ENCODE assay signal across 33 cellular contexts in the genomic region with DNA sequence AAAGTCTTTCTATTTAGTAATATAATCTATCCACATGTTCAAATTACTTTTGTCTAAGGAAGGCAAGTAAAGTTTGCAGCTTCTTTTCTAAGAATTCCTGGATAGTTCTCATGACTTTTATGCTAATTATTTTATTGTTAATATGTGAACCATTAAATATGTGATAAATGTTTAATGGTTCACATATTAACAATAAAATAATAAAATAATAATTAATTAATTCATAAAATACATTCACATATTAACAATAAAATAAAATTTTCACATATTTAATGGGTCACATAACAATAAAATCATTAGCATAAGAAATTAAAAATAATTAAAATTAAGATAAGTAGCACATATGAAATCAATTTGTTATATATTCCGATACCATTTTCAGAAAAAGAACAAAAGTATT.
"Had no signal": no experiment of that assay in that cellular context is flagged by ENCODE, and none has a peak within 500 bp of the region (broad histone marks: within the 10 kb centered on the region; RNA-seq: fewer than 3 reads in every experiment).

No MANE protein-coding gene starts in this region.

- H3K9me3 ChIP-seq: body of pancreas, esophagus muscularis mucosa, gastroesophageal sphincter had no signal

- H3K27ac ChIP-seq: body of pancreas, coronary artery, dorsolateral prefrontal cortex, esophagus muscularis mucosa, foreskin keratinocyte, gastroesophageal sphincter, heart right ventricle, hepatocyte, VCaP had no signal

- H3K4me1 Mint-ChIP-seq: activated B cell treated with CpG ODN at 0.5 μM for 24 hours; activated CD4-positive, alpha-beta memory T cell treated with anti-CD3 and anti-CD28 coated beads, Interleukin-2, amount 10 ng/mL, durations not matched to agents 7 days and 5 days; activated CD4-positive, alpha-beta T cell treated with anti-CD3 and anti-CD28 coated beads for 36 hours; activated CD4-positive, alpha-beta T cell treated with anti-CD3 and anti-CD28 coated beads, Interleukin-2, amount 10 ng/mL, durations not matched to agents 7 days and 5 days; activated naive CD4-positive, alpha-beta T cell treated with anti-CD3 and anti-CD28 coated beads, Interleukin-2, amount 10 ng/mL, durations not matched to agents 7 days and 5 days; activated naive CD8-positive, alpha-beta T cell treated with anti-CD3 and anti-CD28 coated beads, Interleukin-2, amount 10 ng/mL, durations not matched to agents 7 days and 5 days; endodermal cell had no signal

- ATAC-seq: activated CD4-positive, alpha-beta T cell treated with anti-CD3 and anti-CD28 coated beads for 36 hours; activated CD4-positive, CD25-positive, alpha-beta regulatory T cell treated with anti-CD3 and anti-CD28 coated beads, Interleukin-2, amount 50 U/mL, for 24 hours; activated naive CD4-positive, alpha-beta T cell treated with anti-CD3 and anti-CD28 coated beads, Interleukin-2, amount 50 U/mL, for 72 hours; activated T-cell treated with anti-CD3 and anti-CD28 coated beads, Interleukin-2, amount 50 U/mL, for 72 hours; body of pancreas; foreskin keratinocyte; gastroesophageal sphincter; heart right ventricle had no signal

- H3K9me3 Mint-ChIP-seq: activated B cell treated with CpG ODN at 0.5 μM for 24 hours; activated CD4-positive, alpha-beta T cell treated with anti-CD3 and anti-CD28 coated beads, Interleukin-2, amount 10 ng/mL, durations not matched to agents 7 days and 5 days; activated T-cell treated with anti-CD3 and anti-CD28 coated beads, Interleukin-2, amount 50 U/mL, for 72 hours; dendritic cell treated with granulocyte-macrophage colony-stimulating factor and Interleukin-4, amounts not matched to agents 40 ng/mL and 50 ng/mL, for 4 days; endodermal cell had no signal

- H3K36me3 ChIP-seq: esophagus muscularis mucosa, gastroesophageal sphincter, heart right ventricle had no signal

- H3K27ac Mint-ChIP-seq: activated B cell treated with CpG ODN at 0.5 μM for 24 hours; activated CD4-positive, alpha-beta memory T cell treated with anti-CD3 and anti-CD28 coated beads, Interleukin-2, amount 10 ng/mL, durations not matched to agents 7 days and 5 days; activated CD4-positive, alpha-beta T cell treated with anti-CD3 and anti-CD28 coated beads for 36 hours; activated CD4-positive, alpha-beta T cell treated with anti-CD3 and anti-CD28 coated beads, Interleukin-2, amount 10 ng/mL, durations not matched to agents 7 days and 5 days; activated naive CD4-positive, alpha-beta T cell treated with anti-CD3 and anti-CD28 coated beads, Interleukin-2, amount 10 ng/mL, durations not matched to agents 7 days and 5 days; activated naive CD4-positive, alpha-beta T cell treated with anti-CD3 and anti-CD28 coated beads, Interleukin-2, amount 50 U/mL, for 72 hours; activated naive CD8-positive, alpha-beta T cell treated with anti-CD3 and anti-CD28 coated beads, Interleukin-2, amount 10 ng/mL, durations not matched to agents 7 days and 5 days; activated T-cell treated with anti-CD3 and anti-CD28 coated beads, Interleukin-2, amount 50 U/mL, for 24 hours; activated T-cell treated with anti-CD3 and anti-CD28 coated beads, Interleukin-2, amount 50 U/mL, for 72 hours; dendritic cell treated with granulocyte-macrophage colony-stimulating factor and Interleukin-4, amounts not matched to agents 40 ng/mL and 50 ng/mL, for 4 days; endodermal cell had no signal

- DNase-seq: activated B cell treated with CpG ODN at 0.5 μM for 24 hours; activated CD4-positive, alpha-beta memory T cell treated with anti-CD3 and anti-CD28 coated beads, Interleukin-2, amount 10 ng/mL, durations not matched to agents 7 days and 5 days; activated CD4-positive, alpha-beta T cell treated with anti-CD3 and anti-CD28 coated beads for 36 hours; activated CD4-positive, alpha-beta T cell treated with anti-CD3 and anti-CD28 coated beads, Interleukin-2, amount 10 ng/mL, durations not matched to agents 7 days and 5 days; activated CD4-positive, alpha-beta T cell treated with anti-CD3 and anti-CD28 coated beads, Interleukin-2, amount 50 U/mL, for 4 hours; activated CD8-positive, alpha-beta memory T cell treated with anti-CD3 and anti-CD28 coated beads, Interleukin-2, amount 50 U/mL, for 48 hours; activated gamma-delta T cell; activated naive CD4-positive, alpha-beta T cell; activated naive CD4-positive, alpha-beta T cell treated with anti-CD3 and anti-CD28 coated beads, Interleukin-2, amount 10 ng/mL, durations not matched to agents 7 days and 5 days; activated naive CD8-positive, alpha-beta T cell treated with anti-CD3 and anti-CD28 coated beads, Interleukin-2, amount 10 ng/mL, durations not matched to agents 7 days and 5 days; activated T-cell treated with anti-CD3 and anti-CD28 coated beads for 4 hours; activated T-cell treated with anti-CD3 and anti-CD28 coated beads, Interleukin-2, amount 50 U/mL, for 24 hours; activated T-cell treated with anti-CD3 and anti-CD28 coated beads, Interleukin-2, amount 50 U/mL, for 72 hours; amniotic stem cell; aorta; body of pancreas; central memory CD4-positive, alpha-beta T cell; cerebellar nuclear complex; dorsolateral prefrontal cortex; effector memory CD4-positive, alpha-beta T cell; endodermal cell; erythroblast; foreskin keratinocyte; heart right ventricle; T-helper 2 cell had no signal

- H3K4me3 ChIP-seq: body of pancreas, coronary artery, dorsolateral prefrontal cortex, esophagus muscularis mucosa, gastroesophageal sphincter, heart right ventricle, hepatocyte had no signal

- H3K4me1 ChIP-seq: body of pancreas, esophagus muscularis mucosa, foreskin keratinocyte, gastroesophageal sphincter, heart right ventricle had no signal

- H3K4me3 Mint-ChIP-seq: activated B cell treated with CpG ODN at 0.5 μM for 24 hours; activated CD4-positive, alpha-beta memory T cell treated with anti-CD3 and anti-CD28 coated beads, Interleukin-2, amount 10 ng/mL, durations not matched to agents 7 days and 5 days; activated CD4-positive, alpha-beta T cell treated with anti-CD3 and anti-CD28 coated beads for 36 hours; activated CD4-positive, alpha-beta T cell treated with anti-CD3 and anti-CD28 coated beads, Interleukin-2, amount 10 ng/mL, durations not matched to agents 7 days and 5 days; activated naive CD4-positive, alpha-beta T cell treated with anti-CD3 and anti-CD28 coated beads, Interleukin-2, amount 10 ng/mL, durations not matched to agents 7 days and 5 days; activated naive CD8-positive, alpha-beta T cell treated with anti-CD3 and anti-CD28 coated beads, Interleukin-2, amount 10 ng/mL, durations not matched to agents 7 days and 5 days; activated T-cell treated with anti-CD3 and anti-CD28 coated beads, Interleukin-2, amount 50 U/mL, for 24 hours; activated T-cell treated with anti-CD3 and anti-CD28 coated beads, Interleukin-2, amount 50 U/mL, for 72 hours; dendritic cell treated with granulocyte-macrophage colony-stimulating factor and Interleukin-4, amounts not matched to agents 40 ng/mL and 50 ng/mL, for 4 days; endodermal cell had no signal

- H3K27me3 Mint-ChIP-seq: activated B cell treated with CpG ODN at 0.5 μM for 24 hours; activated CD4-positive, alpha-beta memory T cell treated with anti-CD3 and anti-CD28 coated beads, Interleukin-2, amount 10 ng/mL, durations not matched to agents 7 days and 5 days; activated CD4-positive, alpha-beta T cell treated with anti-CD3 and anti-CD28 coated beads for 36 hours; activated CD4-positive, alpha-beta T cell treated with anti-CD3 and anti-CD28 coated beads, Interleukin-2, amount 10 ng/mL, durations not matched to agents 7 days and 5 days; activated naive CD4-positive, alpha-beta T cell treated with anti-CD3 and anti-CD28 coated beads, Interleukin-2, amount 10 ng/mL, durations not matched to agents 7 days and 5 days; activated naive CD8-positive, alpha-beta T cell treated with anti-CD3 and anti-CD28 coated beads, Interleukin-2, amount 10 ng/mL, durations not matched to agents 7 days and 5 days; activated T-cell treated with anti-CD3 and anti-CD28 coated beads, Interleukin-2, amount 50 U/mL, for 24 hours; dendritic cell treated with granulocyte-macrophage colony-stimulating factor and Interleukin-4, amounts not matched to agents 40 ng/mL and 50 ng/mL, for 4 days had no signal

- H3K36me3 Mint-ChIP-seq: activated naive CD4-positive, alpha-beta T cell treated with anti-CD3 and anti-CD28 coated beads, Interleukin-2, amount 10 ng/mL, durations not matched to agents 7 days and 5 days; activated naive CD4-positive, alpha-beta T cell treated with anti-CD3 and anti-CD28 coated beads, Interleukin-2, amount 50 U/mL, for 72 hours; activated naive CD8-positive, alpha-beta T cell treated with anti-CD3 and anti-CD28 coated beads, Interleukin-2, amount 10 ng/mL, durations not matched to agents 7 days and 5 days had no signal
